Comparison of ENCODE assay signal across 11 cellular contexts in genomic region chr1:111604931-111605330, GRCh38. TPM values are rescaled to one million over a fixed set of nuclear protein-coding genes. Genes with fewer than 3 reads are reported as not detected.
DNase-seq lines count a peak whose midpoint lies in the region; ATAC-seq and TF ChIP-seq lines count a peak whose summit lies in the region.
"Had no signal": no experiment of that assay in that cellular context is flagged by ENCODE, and none has a peak within 500 bp of the region (broad histone marks: within the 10 kb centered on the region; RNA-seq: fewer than 3 reads in every experiment).

No MANE protein-coding gene starts in this region.

- TF ChIP-seq CTCF in SK-N-SH (IDR thresholded peaks at IDR 0.05): no peak

- peak overlapping the region in 1 of 2 experiments; percentile 37; a peak in 1 of 4 replicates for H3K27ac ChIP-seq in SK-N-SH (ENCODE audit: low read depth in 2 of 2, low read length in 1 of 2)
- H3K27ac ChIP-seq: neural progenitor cell had no signal

- no peaks in the 10 kb centered on the region for H3K79me2 ChIP-seq in SK-N-SH (ENCODE audit: insufficient read depth)

- H3K27ac Mint-ChIP-seq in T-helper 1 cell treated with Interleukin-12 subunit alpha and Interleukin-12 subunit beta and Interleukin-4 antibody, amounts not matched to agents 30 μg/mL and 1 μg/mL, for 36 hours: peak overlapping the region; percentile 97
- peak overlapping the region; percentile 78 to 92 for H3K27ac Mint-ChIP-seq in effector memory CD8-positive, alpha-beta T cell

- peaks cover 59% of the 10 kb centered on the region for H3K4me1 Mint-ChIP-seq in T-helper 1 cell treated with Interleukin-12 subunit alpha and Interleukin-12 subunit beta and Interleukin-4 antibody, amounts not matched to agents 30 μg/mL and 1 μg/mL, for 36 hours (ENCODE audit: low read depth)
- peaks cover 49 to 66% of the 10 kb centered on the region in 2 donors for H3K4me1 Mint-ChIP-seq in effector memory CD8-positive, alpha-beta T cell (ENCODE audit: low read depth in 2 of 2)

- DNase-seq in T-helper 1 cell (no peak), SK-N-SH (no peak), iPS-NIHi11 (ENCODE audit: low spot score) (no peak)
- DNase-seq in effector memory CD8-positive, alpha-beta T cell: no peak
- DNase-seq: 8988T, NCI-H146 had no signal

- no peaks in the 10 kb centered on the region for H3K9me3 ChIP-seq in SK-N-SH
- H3K9me3 ChIP-seq in skeletal muscle satellite cell (replicated peaks; ENCODE audit: low read length): no peaks in the 10 kb centered on the region

- H3K9me2 ChIP-seq in SK-N-SH: no peaks in the 10 kb centered on the region

- CTCF ChIA-PET in SK-N-SH (lab: Yijun Ruan, JAX): no interaction called here

- no peak overlapping the region for H3K9ac ChIP-seq in SK-N-SH
- no peak overlapping the region for H3K9ac ChIP-seq in skeletal muscle satellite cell (ENCODE audit: low read depth, low read length)
- H3K9ac ChIP-seq: neural progenitor cell had no signal

- 27% methylated on average over 3 of the region's 3 CpGs for WGBS in SK-N-SH (ENCODE audit: low lambda C conversion rate)

- H2AFZ ChIP-seq in SK-N-SH (ENCODE audit: low read depth): peak overlapping the region; percentile 11; the same call in 1 of the 2 replicates
- H2AFZ ChIP-seq: neural progenitor cell had no signal

- H3K4me2 ChIP-seq in SK-N-SH: no peak overlapping the region
- H3K4me2 ChIP-seq in skeletal muscle satellite cell (ENCODE audit: low read length): peak overlapping the region; percentile 48
- H3K4me2 ChIP-seq: neural progenitor cell had no signal

- no peaks in the 10 kb centered on the region for H3K36me3 ChIP-seq in SK-N-SH (replicated peaks in 1 of 2; ENCODE audit: control insufficient read depth in 1 of 2, insufficient read depth in 2 of 2, low read length in 1 of 2)
- H3K36me3 ChIP-seq in skeletal muscle satellite cell (ENCODE audit: insufficient read depth, low read length): no peaks in the 10 kb centered on the region
- H3K36me3 ChIP-seq: neural progenitor cell had no signal

- POLR2A ChIA-PET in SK-N-SH (lab: Yijun Ruan, JAX): no interaction called here

- no peak for ATAC-seq in effector memory CD8-positive, alpha-beta T cell (replicated peaks)
- ATAC-seq in GM21576 (IDR thresholded peaks at IDR 0.05; ENCODE audit: unreplicated experiment) (no peak), GM21390 (IDR thresholded peaks at IDR 0.05; ENCODE audit: unreplicated experiment) (no peak)

- H3K4me3 ChIP-seq in SK-N-SH (ENCODE audit: low read depth in 2 of 2, low read length in 1 of 2) (no peak overlapping the region), skeletal muscle satellite cell (ENCODE audit: low read length) (no peak overlapping the region)
- H3K4me3 ChIP-seq: neural progenitor cell had no signal

- 0 out of 4 replicates have a peak, but pooled peaks of 1 of the 2 experiments have one; percentile 26 for TF ChIP-seq EP300 in SK-N-SH (IDR thresholded peaks at IDR 0.05; ENCODE audit: borderline replicate concordance in 1 of 2, low read depth in 1 of 2, low read length in 1 of 2)

- no peak for TF ChIP-seq RAD21 in SK-N-SH (IDR thresholded peaks at IDR 0.05; ENCODE audit: low read length)

- H3K36me3 Mint-ChIP-seq in T-helper 1 cell treated with Interleukin-12 subunit alpha and Interleukin-12 subunit beta and Interleukin-4 antibody, amounts not matched to agents 30 μg/mL and 1 μg/mL, for 36 hours (ENCODE audit: low read depth): peaks cover 14% of the 10 kb centered on the region
- H3K36me3 Mint-ChIP-seq in effector memory CD8-positive, alpha-beta T cell (ENCODE audit: insufficient read depth): peaks cover 8% of the 10 kb centered on the region

- no peaks in the 10 kb centered on the region for H4K20me1 ChIP-seq in SK-N-SH (ENCODE audit: insufficient read depth)

- H3K27me3 ChIP-seq in SK-N-SH (ENCODE audit: insufficient read depth): no peaks in the 10 kb centered on the region
- peaks cover 9% of the 10 kb centered on the region for H3K27me3 ChIP-seq in skeletal muscle satellite cell (ENCODE audit: control insufficient read depth, insufficient read depth, low read length)
- H3K27me3 ChIP-seq: neural progenitor cell had no signal

- H3K9me3 Mint-ChIP-seq in T-helper 1 cell treated with Interleukin-12 subunit alpha and Interleukin-12 subunit beta and Interleukin-4 antibody, amounts not matched to agents 30 μg/mL and 1 μg/mL, for 36 hours: no peaks in the 10 kb centered on the region
- no peaks in the 10 kb centered on the region for H3K9me3 Mint-ChIP-seq in effector memory CD8-positive, alpha-beta T cell

- H3K4me1 ChIP-seq in SK-N-SH (ENCODE audit: control insufficient read depth in 1 of 2, insufficient read depth in 2 of 2, low read depth in 1 of 2, low read length in 1 of 2) (no peaks in the 10 kb centered on the region; a peak in 1 of 4 replicates), skeletal muscle satellite cell (ENCODE audit: control insufficient read depth, insufficient read depth, low read length) (peaks cover 19% of the 10 kb centered on the region)

- H3F3A ChIP-seq in SK-N-SH (replicated peaks; ENCODE audit: insufficient read depth): no peaks in the 10 kb centered on the region

- peak overlapping the region; percentile 33 for H3K4me3 Mint-ChIP-seq in T-helper 1 cell treated with Interleukin-12 subunit alpha and Interleukin-12 subunit beta and Interleukin-4 antibody, amounts not matched to agents 30 μg/mL and 1 μg/mL, for 36 hours
- H3K4me3 Mint-ChIP-seq in effector memory CD8-positive, alpha-beta T cell: peak overlapping the region; percentile 53 to 61
- H3K4me3 Mint-ChIP-seq: neural progenitor cell had no signal

- H3K27me3 Mint-ChIP-seq in T-helper 1 cell treated with Interleukin-12 subunit alpha and Interleukin-12 subunit beta and Interleukin-4 antibody, amounts not matched to agents 30 μg/mL and 1 μg/mL, for 36 hours (ENCODE audit: low read depth): no peaks in the 10 kb centered on the region
- no peaks in the 10 kb centered on the region for H3K27me3 Mint-ChIP-seq in effector memory CD8-positive, alpha-beta T cell

TF ChIP-seq in SK-N-SH, 30 proteins besides CTCF, POLR2A, EP300 and RAD21:
- TF ChIP-seq RFX5 (IDR thresholded peaks at IDR 0.05; ENCODE audit: low read length): no peak
- no peak for TF ChIP-seq YY1 (IDR thresholded peaks at IDR 0.05; ENCODE audit: low read depth)
- TF ChIP-seq NFIC (IDR thresholded peaks at IDR 0.05; ENCODE audit: borderline replicate concordance): peak; percentile 47; the same call in 1 of the 2 replicates
- TF ChIP-seq TCF12 (IDR thresholded peaks at IDR 0.05): peak; percentile 30; the same call in 1 of the 2 replicates
- no peak for TF ChIP-seq EZH2phosphoT487 (IDR thresholded peaks at IDR 0.05; ENCODE audit: borderline replicate concordance, low read depth)
- no peak for TF ChIP-seq IRF3 (IDR thresholded peaks at IDR 0.05; ENCODE audit: low read depth, low read length)
- TF ChIP-seq REST (IDR thresholded peaks at IDR 0.05; ENCODE audit: low read depth, low read length): no peak
- TF ChIP-seq MAX (IDR thresholded peaks at IDR 0.05; ENCODE audit: low read depth): no peak
- TF ChIP-seq MXI1 (IDR thresholded peaks at IDR 0.05; ENCODE audit: low read depth, low read length): no peak
- TF ChIP-seq FOSL2 (IDR thresholded peaks at IDR 0.05; ENCODE audit: borderline replicate concordance, low read depth): peak; percentile 56; the same call in 1 of the 2 replicates
- TF ChIP-seq TAF1 (IDR thresholded peaks at IDR 0.05; ENCODE audit: borderline replicate concordance, low read depth, low read length): no peak

RNA-seq across cellular contexts. Expression of gene RAP1A, which starts 14.7 kb away (rescaled TPM):
- 17.7 and 19.8 TPM in 2 replicates for polyA plus RNA-seq in SK-N-SH (2012; rRNA removed)
- polyA plus RNA-seq in SK-N-SH (2012; cell fraction: cytosol; rRNA removed): 33.1 and 48.0 TPM in 2 replicates
- 3.8 and 6.7 TPM in 2 replicates for polyA plus RNA-seq in SK-N-SH (2012; cell fraction: nucleus; rRNA removed)
- total RNA-seq in skeletal muscle satellite cell (2012; rRNA removed): 15.1 and 18.0 TPM in 2 replicates
